Comparison of ENCODE assay signal across 14 cellular contexts in genomic region chr6:43267619-43268347, GRCh38. TPM values are rescaled to one million over a fixed set of nuclear protein-coding genes. Genes with fewer than 3 reads are reported as not detected.
A peak's percentile ranks its signal among the peaks of the same experiment; 100 is the strongest.
DNase-seq lines count a peak whose midpoint lies in the region; ATAC-seq and TF ChIP-seq lines count a peak whose summit lies in the region.
"Had no signal": no experiment of that assay in that cellular context is flagged by ENCODE, and none has a peak within 500 bp of the region (broad histone marks: within the 10 kb centered on the region; RNA-seq: fewer than 3 reads in every experiment).

No MANE protein-coding gene starts in this region.

- H3K9me3 ChIP-seq in T-helper 17 cell (ENCODE audit: control insufficient read depth, low read length, poor library complexity, severe bottlenecking) (no peaks in the 10 kb centered on the region), osteoblast (ENCODE audit: low read depth, low read length) (no peaks in the 10 kb centered on the region), aorta (ENCODE audit: control insufficient read depth, low read length) (no peaks in the 10 kb centered on the region), ovary (no peaks in the 10 kb centered on the region)

- H3K4me3 ChIP-seq in osteoblast (ENCODE audit: insufficient read depth, low read length) (no peak overlapping the region), aorta (ENCODE audit: low read length in 2 of 2) (no peak overlapping the region), ovary (no peak overlapping the region)

- peaks cover 16% of the 10 kb centered on the region for H3K4me1 Mint-ChIP-seq in T-helper 17 cell

- no peak overlapping the region for H3K4me2 ChIP-seq in osteoblast (ENCODE audit: insufficient read depth, low read length)

- H4K20me1 ChIP-seq in osteoblast (ENCODE audit: insufficient read depth, low read length), result no peaks in the 10 kb centered on the region

- H3K27me3 ChIP-seq in osteoblast (ENCODE audit: insufficient read depth, low read length), result peaks cover 20% of the 10 kb centered on the region
- no peaks in the 10 kb centered on the region for H3K27me3 ChIP-seq in aorta (ENCODE audit: control insufficient read depth in 1 of 2, insufficient read depth in 2 of 2, low read length in 1 of 2)
- no peaks in the 10 kb centered on the region for H3K27me3 ChIP-seq in ovary

- no peak for ATAC-seq in T-helper 17 cell
- peak; percentile 47 for ATAC-seq in left ventricle myocardium superior
- no peak for ATAC-seq in HG02610 (IDR thresholded peaks at IDR 0.05; ENCODE audit: unreplicated experiment)
- no peak for ATAC-seq in aorta (ENCODE audit: low FRiP score)
- ATAC-seq: HCT116, T-cell had no signal

- H3K4me1 ChIP-seq in osteoblast (ENCODE audit: insufficient read depth, low read length), result peaks cover 9% of the 10 kb centered on the region
- no peaks in the 10 kb centered on the region for H3K4me1 ChIP-seq in aorta (ENCODE audit: control insufficient read depth in 1 of 2, insufficient read depth in 2 of 2, low read length in 2 of 2)
- peaks cover 3% of the 10 kb centered on the region for H3K4me1 ChIP-seq in ovary (ENCODE audit: insufficient read depth)

- H3K27ac ChIP-seq in osteoblast (ENCODE audit: low read depth, low read length) (no peak overlapping the region), aorta (ENCODE audit: low read depth in 1 of 2, low read length in 2 of 2) (no peak overlapping the region), ovary (no peak overlapping the region)

- DNase-seq in G401 (ENCODE audit: low spot score) (peak; percentile 55), T-helper 17 cell (no peak), left ventricle myocardium superior (no peak), osteoblast (ENCODE audit: insufficient read length, low spot score, missing footprints) (peak; percentile 77), aorta (no peak), midbrain (lab: John Stamatoyannopoulos, UW) (no peak), ovary (no peak)
- DNase-seq: activated CD4-positive, alpha-beta T cell treated with anti-CD3 and anti-CD28 coated beads, Interleukin-2, amount 10 ng/mL, durations not matched to agents 7 days and 5 days; T-cell had no signal

- TF ChIP-seq CTCF in osteoblast (IDR thresholded peaks at IDR 0.05; ENCODE audit: extremely low read depth, low read depth, low read length) (no peak), ovary (IDR thresholded peaks at IDR 0.05) (no peak)

- no peak for TF ChIP-seq EP300 in ovary (IDR thresholded peaks at IDR 0.05)

- H3K79me2 ChIP-seq in osteoblast (ENCODE audit: insufficient read depth, low read length), result no peaks in the 10 kb centered on the region

- H2AFZ ChIP-seq in osteoblast (ENCODE audit: low read length), result no peak overlapping the region

- TF ChIP-seq POLR2A in ovary (IDR thresholded peaks at IDR 0.05), result no peak

- intact Hi-C loops in left ventricle myocardium superior (cut with micrococcal nuclease) (no loop called here), aorta (cut with DNase I) (no loop called here), ovary (cut with DNase I) (loop anchor here in 2 of 4 donors (10.0 kb wide), 2 partner anchors 227 to 237 kb away; no protein-coding TSS in a partner anchor)

- no peaks in the 10 kb centered on the region for H3K36me3 Mint-ChIP-seq in T-helper 17 cell (ENCODE audit: low read depth)
- H3K36me3 Mint-ChIP-seq: T-cell had no signal

- in situ Hi-C loops in G401 (cut with HindIII; ENCODE audit: low sequenced_read_pairs), result no loop called here

- peaks cover 5% of the 10 kb centered on the region for H3K27me3 Mint-ChIP-seq in T-helper 17 cell

- no peak overlapping the region for H3K27ac Mint-ChIP-seq in T-helper 17 cell
- H3K27ac Mint-ChIP-seq: activated CD4-positive, alpha-beta T cell treated with anti-CD3 and anti-CD28 coated beads, Interleukin-2, amount 10 ng/mL, durations not matched to agents 7 days and 5 days; activated T-helper 2 cell treated with anti-CD3 and anti-CD28 coated beads, Interferon-gamma antibody, Interleukin-2, Interleukin-4, amounts not matched to agents 10 μg/mL and 5 μg/mL and 100 μg/mL, durations not matched to agents 14 hours and 24 hours and 36 hours; T-cell had no signal

- 88 to 92% methylated on average over 7 of the region's 7 CpGs for WGBS in aorta, 2 donors
- WGBS in ovary, 3 donors, result 61 to 69% (median 68%) methylated on average over 7 of the region's 7 CpGs

- H3K36me3 ChIP-seq in osteoblast (ENCODE audit: insufficient read depth, low read length) (no peaks in the 10 kb centered on the region), aorta (ENCODE audit: control insufficient read depth in 1 of 2, insufficient read depth in 2 of 2, low read length in 1 of 2) (no peaks in the 10 kb centered on the region), ovary (no peaks in the 10 kb centered on the region)

- H3K4me3 Mint-ChIP-seq in T-helper 17 cell, result peak overlapping the region; percentile 12
- H3K4me3 Mint-ChIP-seq: activated CD4-positive, alpha-beta T cell treated with anti-CD3 and anti-CD28 coated beads, Interleukin-2, amount 10 ng/mL, durations not matched to agents 7 days and 5 days had no signal

RNA-seq across cellular contexts. Expression of gene TTBK1, which starts 24.5 kb away (rescaled TPM):
- not detected in 2 replicates for total RNA-seq in G401 (2014; rRNA removed; shearing (Covaris generic))
- total RNA-seq in T-helper 17 cell, result under 1 TPM; 0.05 to 0.16 TPM
- 0.15 TPM for total RNA-seq in left ventricle myocardium superior
- total RNA-seq in osteoblast, result under 0.01 TPM in 1 of 2 replicates, not detected in the other
- under 1 TPM in 1 of 2 donors, not detected in 1; 0.12 TPM for total RNA-seq in aorta
- not detected for polyA plus RNA-seq in aorta
- under 1 TPM in 2 of 7 donors, not detected in 5; 0.03 to 0.11 TPM for total RNA-seq in ovary
- polyA plus RNA-seq in ovary, result under 1 TPM in 1 of 2 donors, not detected in 1; 0.06 TPM
- total RNA-seq: ureter had no signal

RNA-seq across cellular contexts. Expression of gene SLC22A7, which starts 30.3 kb away (rescaled TPM):
- total RNA-seq in G401 (2014; rRNA removed; shearing (Covaris generic)), result not detected in 2 replicates
- total RNA-seq in T-helper 17 cell, result not detected
- not detected for total RNA-seq in left ventricle myocardium superior
- not detected in 2 replicates for total RNA-seq in osteoblast
- not detected for total RNA-seq in aorta
- not detected for polyA plus RNA-seq in aorta
- under 1 TPM in 1 of 7 donors, not detected in 6; 0.36 TPM for total RNA-seq in ovary
- polyA plus RNA-seq in ovary, result not detected
- total RNA-seq: activated CD4-positive, alpha-beta T cell treated with anti-CD3 and anti-CD28 coated beads, Interleukin-2, amount 10 ng/mL, durations not matched to agents 7 days and 5 days; activated T-helper 2 cell treated with anti-CD3 and anti-CD28 coated beads, Interferon-gamma antibody, Interleukin-2, Interleukin-4, amounts not matched to agents 10 μg/mL and 5 μg/mL and 100 μg/mL, durations not matched to agents 14 hours and 24 hours and 36 hours; mononuclear cell; T-cell; ureter had no signal

RNA-seq across cellular contexts. Expression of gene DNPH1, which starts 38.5 kb away (rescaled TPM):
- total RNA-seq in G401 (2014; rRNA removed; shearing (Covaris generic)), result 223 and 291 TPM in 2 replicates
- 10 to 100 TPM; 32.3 to 35.0 TPM for total RNA-seq in T-helper 17 cell
- 31.2 TPM for total RNA-seq in left ventricle myocardium superior
- 32.9 and 33.3 TPM in 2 replicates for total RNA-seq in osteoblast
- total RNA-seq in aorta, result 10 to 100 TPM; 10.2 to 18.1 TPM
- 10 to 100 TPM; 36.8 to 87.4 TPM for polyA plus RNA-seq in aorta
- total RNA-seq in ovary, result 100 to 1,000 TPM in 1 of 7 donors, 10 to 100 TPM in 6; 25.0 to 120 (median 44.7) TPM
- polyA plus RNA-seq in ovary, result 10 to 100 TPM; 13.6 to 55.5 TPM

RNA-seq across cellular contexts. Expression of gene CRIP3, which starts 40.8 kb away (rescaled TPM):
- not detected in 2 replicates for total RNA-seq in G401 (2014; rRNA removed; shearing (Covaris generic))
- total RNA-seq in T-helper 17 cell (1 to 10 TPM; 1.3 to 2.1 TPM), left ventricle myocardium superior (6.6 TPM), osteoblast (0.59 TPM in 1 of 2 replicates, not detected in the other), aorta (1 to 10 TPM in 1 of 2 donors, under 1 TPM in 1; 0.65 to 2.2 TPM), ovary (1 to 10 TPM in 6 of 7 donors, under 1 TPM in 1; 0.80 to 2.6 (median 1.6) TPM)
- polyA plus RNA-seq in aorta (1 to 10 TPM in 1 of 2 donors, not detected in 1; 1.8 TPM), ovary (1 to 10 TPM; 1.7 to 1.8 TPM)

Comparison
In these comparisons a context has a peak if more than half of its experiments do, and no peak if none do; other contexts are left out.
1. DNase-seq: peak in G401 (single experiment) and osteoblast (single experiment); none in T-helper 17 cell (0 of 3), left ventricle myocardium superior (single experiment), aorta (0 of 2), midbrain (single experiment) and ovary (0 of 5).